Comparison of ENCODE assay signal across 8 cellular contexts in genomic region chr19:34428549-34429285, GRCh38. TPM values are rescaled to one million over a fixed set of nuclear protein-coding genes. Genes with fewer than 3 reads are reported as not detected.
A peak's percentile ranks its signal among the peaks of the same experiment; 100 is the strongest.
DNase-seq lines count a peak whose midpoint lies in the region; ATAC-seq and TF ChIP-seq lines count a peak whose summit lies in the region.

No MANE protein-coding gene starts in this region.

- DNase-seq in CD8-positive, alpha-beta memory T cell = peak in 1 of 5 donors; percentile 60
- DNase-seq in T-helper 17 cell (peak in 1 of 3 donors; percentile 12), dorsolateral prefrontal cortex (peak in 4 of 10 donors; percentile 24 to 53 (median 38)), lung microvascular endothelial cell (ENCODE audit: low read depth in 2 of 2) (peak; percentile 43 to 53)
- no peak for DNase-seq in stimulated activated naive CD8-positive, alpha-beta T cell treated with anti-CD3 and anti-CD28 coated beads, Interleukin-15, Interleukin-2, amounts not matched to agents 100 U/mL and 50 U/mL, for 24 hours
- DNase-seq in NK-92 treated with Interleukin-12 subunit alpha and Interleukin-12 subunit beta, amount 100 ng/mL, for 24 hours (lab: John Stamatoyannopoulos, UW) = no peak

- intact Hi-C loops in dorsolateral prefrontal cortex (cut with DNase I) = loop anchor here (1.0 to 5.0 kb wide), 3 partner anchors 24 to 68 kb away; partner anchors contain the start of genes GPI (in 1 of the 2) and PDCD2L (in 1 of the 2)

- H3K36me3 Mint-ChIP-seq in CD8-positive, alpha-beta memory T cell = peaks cover 0 to 35% (median 2%) of the 10 kb centered on the region in 3 donors
- H3K36me3 Mint-ChIP-seq in T-helper 17 cell (ENCODE audit: low read depth) = peaks cover 2% of the 10 kb centered on the region

- peaks cover 29 to 48% (median 46%) of the 10 kb centered on the region in 3 donors for H3K4me1 Mint-ChIP-seq in CD8-positive, alpha-beta memory T cell
- peaks cover 24% of the 10 kb centered on the region for H3K4me1 Mint-ChIP-seq in T-helper 17 cell

- CTCF ChIA-PET in CD8-positive, alpha-beta memory T cell (lab: Charles Lee) = interaction anchor here (1.6 to 2.4 kb wide), 2 partner anchors 19 to 70 kb away, joined by 3 to 7 read pairs; no protein-coding TSS in a partner anchor

- peak overlapping the region; percentile 93 to 99 (median 97) for H3K27ac Mint-ChIP-seq in CD8-positive, alpha-beta memory T cell
- H3K27ac Mint-ChIP-seq in T-helper 17 cell = peak overlapping the region; percentile 74

- no peaks in the 10 kb centered on the region for H3K27me3 Mint-ChIP-seq in CD8-positive, alpha-beta memory T cell
- H3K27me3 Mint-ChIP-seq in T-helper 17 cell = no peaks in the 10 kb centered on the region

- H3K27me3 ChIP-seq in CD8-positive, alpha-beta memory T cell (ENCODE audit: insufficient read depth, low read length, poor library complexity, severe bottlenecking) = no peaks in the 10 kb centered on the region
- H3K27me3 ChIP-seq in dorsolateral prefrontal cortex = no peaks in the 10 kb centered on the region

- peaks cover 29% of the 10 kb centered on the region for H3K4me1 ChIP-seq in CD8-positive, alpha-beta memory T cell (ENCODE audit: insufficient read depth, low read length)

- no peaks in the 10 kb centered on the region for H3K9me3 ChIP-seq in CD8-positive, alpha-beta memory T cell (ENCODE audit: low read length)
- no peaks in the 10 kb centered on the region for H3K9me3 ChIP-seq in T-helper 17 cell (ENCODE audit: control insufficient read depth, low read length, poor library complexity, severe bottlenecking)

- H3K36me3 ChIP-seq in CD8-positive, alpha-beta memory T cell (ENCODE audit: insufficient read depth, low read length) = peaks cover 3% of the 10 kb centered on the region

- peak overlapping the region; percentile 97 to 99 (median 98) for H3K4me3 Mint-ChIP-seq in CD8-positive, alpha-beta memory T cell
- H3K4me3 Mint-ChIP-seq in T-helper 17 cell = peak overlapping the region; percentile 94

- peak overlapping the region; percentile 88 for H3K4me3 ChIP-seq in CD8-positive, alpha-beta memory T cell (ENCODE audit: low read length)
- peak overlapping the region; percentile 74 to 98 (median 92) for H3K4me3 ChIP-seq in dorsolateral prefrontal cortex

- no peaks in the 10 kb centered on the region for H3K9me3 Mint-ChIP-seq in CD8-positive, alpha-beta memory T cell

- peak in 4 of 56 donors; percentile 3 to 15 (median 7) for TF ChIP-seq CTCF in dorsolateral prefrontal cortex (IDR thresholded peaks at IDR 0.05 in 54 of 56, conservative IDR thresholded peaks at IDR 0.05 in 2 of 56; ENCODE audit: low read depth in 1 of 56, partially characterized antibody in 56 of 56)

- peak overlapping the region; percentile 76 for H3K27ac ChIP-seq in CD8-positive, alpha-beta memory T cell (ENCODE audit: low read depth, low read length)
- peak overlapping the region in 58 of 59 donors; percentile 2 to 94 (median 87) for H3K27ac ChIP-seq in dorsolateral prefrontal cortex

- ATAC-seq in GM19372 (IDR thresholded peaks at IDR 0.05; ENCODE audit: low read depth, unreplicated experiment) (peak; percentile 57), HG03460 (IDR thresholded peaks at IDR 0.05; ENCODE audit: unreplicated experiment) (peak; percentile 43), T-helper 17 cell (peak; percentile 54)
- ATAC-seq in stimulated activated naive CD8-positive, alpha-beta T cell treated with anti-CD3 and anti-CD28 coated beads, Interleukin-15, Interleukin-2, amounts not matched to agents 100 U/mL and 50 U/mL, for 24 hours = peak; percentile 44

- POLR2A ChIA-PET in CD8-positive, alpha-beta memory T cell (lab: Charles Lee) = interaction anchor here (0.6 to 1.1 kb wide), 4 partner anchors 24 to 975 kb away, joined by 3 to 6 read pairs (median 3); partner anchors contain the start of gene PDCD2L

RNA-seq across cellular contexts. Expression of gene UBA2, which starts 0.5 kb away (rescaled TPM):
- total RNA-seq in CD8-positive, alpha-beta memory T cell = 100 to 1,000 TPM; 146 to 161 TPM
- 101 TPM for polyA plus RNA-seq in CD8-positive, alpha-beta memory T cell
- 10 to 100 TPM; 55.2 to 62.0 TPM for total RNA-seq in T-helper 17 cell
- total RNA-seq in dorsolateral prefrontal cortex = 10 to 100 TPM; 52.0 to 96.4 (median 72.7) TPM
- total RNA-seq in lung microvascular endothelial cell = 70.0 and 92.3 TPM in 2 replicates

RNA-seq across cellular contexts. Expression of gene PDCD2L, which starts 24.5 kb away (rescaled TPM):
- 10 to 100 TPM; 40.0 to 46.2 TPM for total RNA-seq in CD8-positive, alpha-beta memory T cell
- polyA plus RNA-seq in CD8-positive, alpha-beta memory T cell = 19.9 TPM
- 1 to 10 TPM; 5.9 to 6.2 TPM for total RNA-seq in T-helper 17 cell
- 10 to 100 TPM in 94 of 120 experiments, 1 to 10 TPM in 26; 5.0 to 24.8 (median 12.6) TPM for total RNA-seq in dorsolateral prefrontal cortex
- total RNA-seq in lung microvascular endothelial cell = 9.2 and 12.7 TPM in 2 replicates

RNA-seq across cellular contexts. Expression of gene WTIP, which starts 52.8 kb away (rescaled TPM):
- under 1 TPM; 0.16 to 0.83 TPM for total RNA-seq in CD8-positive, alpha-beta memory T cell
- not detected for polyA plus RNA-seq in CD8-positive, alpha-beta memory T cell
- total RNA-seq in T-helper 17 cell (under 1 TPM; 0.08 to 0.10 TPM), dorsolateral prefrontal cortex (10 to 100 TPM in 42 of 120 experiments, 1 to 10 TPM in 78; 3.4 to 27.7 (median 7.9) TPM), lung microvascular endothelial cell (22.2 and 48.0 TPM in 2 replicates)

Comparison
In these comparisons a context has a peak if more than half of its experiments do, and no peak if none do; other contexts are left out.
1. DNase-seq: peak in lung microvascular endothelial cell (2 of 2); none in stimulated activated naive CD8-positive, alpha-beta T cell treated with anti-CD3 and anti-CD28 coated beads, Interleukin-15, Interleukin-2, amounts not matched to agents 100 U/mL and 50 U/mL, for 24 hours (single experiment) and NK-92 treated with Interleukin-12 subunit alpha and Interleukin-12 subunit beta, amount 100 ng/mL, for 24 hours (single experiment).
2. Peak in every context shown above with its lines, with median percentiles within 50 percentile points of each other: ATAC-seq.